In genomic region chr6:108331982-108332381, GRCh38 we compare ENCODE assay signal across 31 cellular contexts.
"Had no signal": no experiment of that assay in that cellular context is flagged by ENCODE, and none has a peak within 500 bp of the region (broad histone marks: within the 10 kb centered on the region; RNA-seq: fewer than 3 reads in every experiment).

No MANE protein-coding gene starts in this region.

- H3K4me3 ChIP-seq: adrenal gland, body of pancreas, esophagus squamous epithelium had no signal

- FAIRE-seq: colon, endometrium, endothelial cell of umbilical vein had no signal

- H3K9me3 ChIP-seq: adrenal gland, body of pancreas, esophagus squamous epithelium had no signal

- ATAC-seq: activated CD4-positive, alpha-beta T cell treated with anti-CD3 and anti-CD28 coated beads for 36 hours; activated CD8-positive, alpha-beta memory T cell treated with anti-CD3 and anti-CD28 coated beads, Interleukin-2, amount 10 ng/mL, durations not matched to agents 7 days and 5 days; activated CD8-positive, alpha-beta T cell treated with anti-CD3 and anti-CD28 coated beads, Interleukin-2, amount 10 ng/mL, durations not matched to agents 7 days and 5 days; activated naive CD8-positive, alpha-beta T cell treated with anti-CD3 and anti-CD28 coated beads, Interleukin-2, amount 50 U/mL, for 24 hours; body of pancreas; T-helper 17 cell had no signal

- H3K27me3 ChIP-seq: adrenal gland, body of pancreas, esophagus squamous epithelium had no signal

- H3K27ac ChIP-seq: adrenal gland, body of pancreas, epithelial cell of prostate, esophagus squamous epithelium had no signal

- H3K4me1 ChIP-seq: adrenal gland, body of pancreas, esophagus squamous epithelium had no signal

- H3K36me3 ChIP-seq: adrenal gland had no signal

- DNase-seq: activated CD4-positive, alpha-beta memory T cell treated with anti-CD3 and anti-CD28 coated beads for 36 hours; activated CD4-positive, alpha-beta T cell treated with anti-CD3 and anti-CD28 coated beads for 36 hours; activated CD4-positive, alpha-beta T cell treated with anti-CD3 and anti-CD28 coated beads, Interleukin-2, amount 10 ng/mL, durations not matched to agents 24 days and 14 days; activated CD4-positive, CD25-positive, alpha-beta regulatory T cell; activated CD4-positive, CD25-positive, alpha-beta regulatory T cell treated with anti-CD3 and anti-CD28 coated beads, Interleukin-2, amount 50 U/mL, for 72 hours; activated CD8-positive, alpha-beta memory T cell treated with anti-CD3 and anti-CD28 coated beads, Interleukin-2, amount 10 ng/mL, durations not matched to agents 7 days and 5 days; activated CD8-positive, alpha-beta memory T cell treated with anti-CD3 and anti-CD28 coated beads, Interleukin-2, amount 50 U/mL, for 4 hours; activated CD8-positive, alpha-beta T cell treated with anti-CD3 and anti-CD28 coated beads, Interleukin-2, amount 10 ng/mL, durations not matched to agents 7 days and 5 days; activated effector memory CD4-positive, alpha-beta T cell treated with anti-CD3 and anti-CD28 coated beads, Interleukin-2, amount 50 U/mL, for 16 hours; activated naive CD4-positive, alpha-beta T cell treated with anti-CD3 and anti-CD28 coated beads for 36 hours; activated naive CD8-positive, alpha-beta T cell treated with anti-CD3 and anti-CD28 coated beads for 36 hours; activated naive CD8-positive, alpha-beta T cell treated with anti-CD3 and anti-CD28 coated beads, Interleukin-2, amount 50 U/mL, for 24 hours; activated T-cell treated with anti-CD3 and anti-CD28 coated beads, Interleukin-2, amount 50 U/mL, for 1 hour; activated T-cell treated with anti-CD3 and anti-CD28 coated beads, Interleukin-2, amount 50 U/mL, for 48 hours; adrenal gland; amygdala; aorta; body of pancreas; caudate nucleus; cortex of kidney; dermis blood vessel endothelial cell; effector CD4-positive, alpha-beta T cell; esophagus squamous epithelium; foreskin melanocyte; T-helper 1 cell; T-helper 17 cell; T1000 had no signal
